Comparison of ENCODE assay signal across 9 cellular contexts in the genomic region with DNA sequence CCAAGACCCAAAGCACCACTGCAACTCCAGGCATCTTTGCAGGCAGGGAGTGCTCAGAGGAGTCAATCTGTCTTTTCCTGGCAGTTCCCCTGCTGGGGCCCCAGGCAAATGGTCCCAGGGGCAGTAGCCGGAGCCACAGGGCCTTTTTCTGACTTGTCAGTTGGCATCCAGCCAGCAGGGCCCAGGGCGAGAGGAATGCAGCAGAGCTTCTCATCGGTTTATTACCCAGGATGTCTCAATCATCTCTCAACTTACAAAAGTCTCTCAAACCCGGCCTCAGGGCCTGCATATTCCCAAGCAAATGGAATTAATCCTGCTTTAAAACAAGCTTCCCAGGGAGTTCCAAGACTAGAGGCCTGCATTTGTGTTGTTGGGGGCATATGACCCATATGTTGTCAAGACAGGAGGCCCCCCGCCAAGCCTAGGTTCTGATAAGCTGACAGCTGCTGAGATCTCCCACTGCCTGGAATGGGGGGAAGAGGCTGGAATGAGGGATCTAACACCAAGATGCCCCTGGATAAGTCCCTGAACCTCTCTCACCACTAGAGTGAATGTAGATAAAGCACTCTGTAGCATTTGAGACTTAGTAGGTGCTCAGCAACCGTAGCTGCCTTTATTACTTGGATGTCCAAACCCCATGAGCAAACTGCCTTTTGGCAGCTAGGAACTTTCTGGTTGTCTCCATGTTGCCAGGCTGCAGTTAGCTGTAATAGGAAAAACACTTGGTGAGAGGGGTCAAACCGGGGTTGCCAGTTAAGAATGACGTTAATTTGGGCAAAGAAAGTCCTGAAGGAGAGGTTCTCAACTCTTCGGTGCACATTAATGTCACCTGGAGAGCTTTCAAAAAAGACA. TPM values are rescaled to one million over a fixed set of nuclear protein-coding genes. Genes with fewer than 3 reads are reported as not detected.
DNase-seq lines count a peak whose midpoint lies in the region; ATAC-seq and TF ChIP-seq lines count a peak whose summit lies in the region.
"Had no signal": no experiment of that assay in that cellular context is flagged by ENCODE, and none has a peak within 500 bp of the region (broad histone marks: within the 10 kb centered on the region; RNA-seq: fewer than 3 reads in every experiment).

No MANE protein-coding gene starts in this region.

- no peak for TF ChIP-seq CTCF in fibroblast of pulmonary artery (IDR thresholded peaks at IDR 0.05; ENCODE audit: low read length, missing control alignments)

- ATAC-seq in sciatic nerve (peak; percentile 65), HG02970 (IDR thresholded peaks at IDR 0.05; ENCODE audit: low FRiP score, unreplicated experiment) (no peak), GM19395 (IDR thresholded peaks at IDR 0.05; ENCODE audit: unreplicated experiment) (no peak), left lobe of liver (no peak)

- no peak overlapping the region for H3K4me3 ChIP-seq in fibroblast of pulmonary artery (replicated peaks; ENCODE audit: low read depth, low read length)

- intact Hi-C loops in sciatic nerve (cut with DNase I), result no loop called here

- DNase-seq in GM04504 (ENCODE audit: low read depth) (peak; percentile 89), NCI-H82 (lab: John Stamatoyannopoulos, UW) (peak; percentile 91), fibroblast of pulmonary artery (ENCODE audit: low read depth) (peak; percentile 93), sciatic nerve (ENCODE audit: low spot score) (peak; percentile 81), Kasumi-1 (lab: John Stamatoyannopoulos, UW) (no peak), left lobe of liver (ENCODE audit: low spot score) (no peak)
- DNase-seq: activated T-cell treated with anti-CD3 and anti-CD28 coated beads for 4 hours had no signal

RNA-seq across cellular contexts. Expression of gene RASL10B, which starts 4.6 kb away (rescaled TPM):
- total RNA-seq in sciatic nerve (5.4 TPM), left lobe of liver (2.3 TPM)

RNA-seq across cellular contexts. Expression of gene GAS2L2, which starts 26.2 kb away (rescaled TPM):
- total RNA-seq in sciatic nerve, result 0.13 TPM
- total RNA-seq in left lobe of liver, result not detected

RNA-seq across cellular contexts. Expression of gene C17orf50, which starts 33.9 kb away (rescaled TPM):
- total RNA-seq in sciatic nerve (not detected), left lobe of liver (not detected)

Comparison
In these comparisons a context has a peak if more than half of its experiments do, and no peak if none do; other contexts are left out.
1. DNase-seq: peak in GM04504 (single experiment), NCI-H82 (single experiment), fibroblast of pulmonary artery (single experiment) and sciatic nerve (single experiment); none in Kasumi-1 (0 of 2) and left lobe of liver (single experiment).